In the genomic region with DNA sequence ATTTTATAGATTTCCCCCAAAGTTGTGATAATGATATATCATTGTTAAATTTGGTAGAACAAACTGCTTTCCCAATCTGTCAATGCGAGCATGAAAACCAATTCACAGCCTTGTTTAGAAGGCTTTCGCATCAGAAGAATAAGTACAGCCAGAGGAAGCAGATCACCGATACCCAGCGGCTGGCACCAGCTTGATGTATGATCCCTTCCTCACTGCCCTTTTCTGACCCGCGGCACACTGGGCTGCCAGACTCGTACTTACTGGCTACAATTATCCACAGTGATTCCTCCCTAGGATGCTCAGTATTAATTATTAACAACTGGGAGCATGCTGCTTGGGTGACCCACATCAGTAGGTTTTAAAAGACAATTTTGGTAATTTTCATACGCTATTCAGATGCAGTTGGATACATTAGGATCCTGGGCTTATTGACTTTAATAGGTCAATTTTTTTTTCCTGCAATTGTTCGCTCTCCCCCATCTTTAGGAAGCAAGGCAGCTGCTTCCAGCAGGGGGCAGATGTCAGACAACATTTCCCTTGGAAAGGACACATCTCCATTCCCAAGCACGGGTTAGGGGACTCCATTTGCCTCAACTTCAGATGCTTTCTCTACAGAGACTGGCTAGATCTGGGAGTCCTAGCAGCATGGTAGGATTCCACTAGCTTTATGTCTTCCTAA, we compare ENCODE assay signal across 9 cellular contexts.
A peak's percentile ranks its signal among the peaks of the same experiment; 100 is the strongest.
DNase-seq lines count a peak whose midpoint lies in the region; FAIRE-seq and TF ChIP-seq lines count a peak whose summit lies in the region.
"Had no signal": no experiment of that assay in that cellular context is flagged by ENCODE, and none has a peak within 500 bp of the region (broad histone marks: within the 10 kb centered on the region; RNA-seq: fewer than 3 reads in every experiment).

No MANE protein-coding gene starts in this region.

- H3K79me2 ChIP-seq in Karpas-422 (ENCODE audit: low read length): no peaks in the 10 kb centered on the region

- no peaks in the 10 kb centered on the region for H3K27me3 Mint-ChIP-seq in neural crest cell (ENCODE audit: low read depth)

- in situ Hi-C loops in brain microvascular endothelial cell (cut with HindIII; ENCODE audit: low pct_ligation_motif_present, low sequenced_read_pairs): no loop called here

- no peak for TF ChIP-seq POLR2A in vagina (IDR thresholded peaks at IDR 0.05)

- no peak overlapping the region for H3K4me2 ChIP-seq in Karpas-422 (ENCODE audit: low read depth, low read length, poor library complexity, severe bottlenecking)

- H3K9me3 Mint-ChIP-seq in neural crest cell: no peaks in the 10 kb centered on the region
- H3K9me3 Mint-ChIP-seq: stimulated activated naive CD8-positive, alpha-beta T cell treated with anti-CD3 and anti-CD28 coated beads, Interleukin-15, Interleukin-2, amounts not matched to agents 100 ng/mL and 50 ng/mL, for 24 hours had no signal

- no peak for DNase-seq in D721Med (ENCODE audit: insufficient read length, low spot score)
- peak; percentile 45 for DNase-seq in Karpas-422
- DNase-seq in brain microvascular endothelial cell: peak; percentile 26
- DNase-seq in neural crest cell (ENCODE audit: low read depth, low spot score): peak; percentile 52
- no peak for DNase-seq in activated T-cell treated with anti-CD3 and anti-CD28 coated beads for 4 hours
- DNase-seq in DMS79 treated with DMSO at 0.1 percent for 48 hours (lab: John Stamatoyannopoulos, UW): no peak
- DNase-seq in vagina (ENCODE audit: extremely low spot score in 2 of 2): no peak
- DNase-seq in activated CD4-positive, alpha-beta T cell treated with anti-CD3 and anti-CD28 coated beads for 4 hours: no peak

- H3K27me3 ChIP-seq in Karpas-422 (ENCODE audit: low read length): no peaks in the 10 kb centered on the region
- H3K27me3 ChIP-seq in brain microvascular endothelial cell (replicated peaks): no peaks in the 10 kb centered on the region
- H3K27me3 ChIP-seq in vagina: no peaks in the 10 kb centered on the region

- H3K4me1 ChIP-seq in Karpas-422 (ENCODE audit: low read length) (no peaks in the 10 kb centered on the region), vagina (peaks cover 6% of the 10 kb centered on the region)

- H3K4me1 Mint-ChIP-seq in neural crest cell: peaks cover 59% of the 10 kb centered on the region

- FAIRE-seq in D721Med (lab: Jason Lieb, UNC): no peak

- H3K4me3 Mint-ChIP-seq in neural crest cell: no peak overlapping the region
- H3K4me3 Mint-ChIP-seq: stimulated activated naive CD8-positive, alpha-beta T cell treated with anti-CD3 and anti-CD28 coated beads, Interleukin-15, Interleukin-2, amounts not matched to agents 100 ng/mL and 50 ng/mL, for 24 hours had no signal

- no peaks in the 10 kb centered on the region for H3K36me3 ChIP-seq in Karpas-422 (ENCODE audit: insufficient read depth, low read length)
- H3K36me3 ChIP-seq in brain microvascular endothelial cell (replicated peaks): no peaks in the 10 kb centered on the region
- no peaks in the 10 kb centered on the region for H3K36me3 ChIP-seq in vagina

- no peaks in the 10 kb centered on the region for H4K20me1 ChIP-seq in Karpas-422 (ENCODE audit: insufficient read depth, low read depth, low read length)

- peak; percentile 44 for TF ChIP-seq CTCF in D721Med (IDR thresholded peaks at IDR 0.05; ENCODE audit: insufficient read depth, missing control alignments)
- TF ChIP-seq CTCF in brain microvascular endothelial cell (IDR thresholded peaks at IDR 0.05; ENCODE audit: low read depth, low read length, missing control alignments): peak; percentile 69
- TF ChIP-seq CTCF in neural crest cell (conservative IDR thresholded peaks at IDR 0.05): peak; percentile 64
- TF ChIP-seq CTCF in vagina (IDR thresholded peaks at IDR 0.05): no peak

- H2AFZ ChIP-seq in Karpas-422 (ENCODE audit: low read length): no peak overlapping the region

- intact Hi-C loops in vagina (cut with DNase I): no loop called here

- H3K9ac ChIP-seq in Karpas-422 (ENCODE audit: low read length): no peak overlapping the region

- H3K36me3 Mint-ChIP-seq in neural crest cell (ENCODE audit: low read depth): no peaks in the 10 kb centered on the region

- H3K27ac Mint-ChIP-seq in neural crest cell (ENCODE audit: unreplicated experiment): no peak overlapping the region
- H3K27ac Mint-ChIP-seq: stimulated activated naive CD8-positive, alpha-beta T cell treated with anti-CD3 and anti-CD28 coated beads, Interleukin-15, Interleukin-2, amounts not matched to agents 100 ng/mL and 50 ng/mL, for 24 hours had no signal

- H3K9me3 ChIP-seq in Karpas-422 (ENCODE audit: low read length): no peaks in the 10 kb centered on the region
- H3K9me3 ChIP-seq in vagina: no peaks in the 10 kb centered on the region

- H3K27ac ChIP-seq in Karpas-422 (ENCODE audit: low read length) (no peak overlapping the region), brain microvascular endothelial cell (no peak overlapping the region), vagina (no peak overlapping the region)

- H3K4me3 ChIP-seq in Karpas-422 (ENCODE audit: low read length) (no peak overlapping the region), brain microvascular endothelial cell (ENCODE audit: low read depth, low read length) (no peak overlapping the region), vagina (no peak overlapping the region)

- no peaks in the 10 kb centered on the region for H3K9me2 ChIP-seq in Karpas-422 (replicated peaks; ENCODE audit: insufficient read depth, low read length)

Comparison
In these comparisons a context has a peak if more than half of its experiments do, and no peak if none do; other contexts are left out.
1. DNase-seq: peak in Karpas-422 (single experiment), brain microvascular endothelial cell (single experiment) and neural crest cell (single experiment); none in D721Med (single experiment), activated T-cell treated with anti-CD3 and anti-CD28 coated beads for 4 hours (single experiment), DMS79 treated with DMSO at 0.1 percent for 48 hours (single experiment), vagina (0 of 2) and activated CD4-positive, alpha-beta T cell treated with anti-CD3 and anti-CD28 coated beads for 4 hours (0 of 2).
2. CTCF ChIP-seq: peak in D721Med (single experiment), brain microvascular endothelial cell (single experiment) and neural crest cell (single experiment); none in vagina (0 of 3).